Comparison of ENCODE assay signal across 8 cellular contexts in genomic region chr13:79392882-79393563, GRCh38. TPM values are rescaled to one million over a fixed set of nuclear protein-coding genes. Genes with fewer than 3 reads are reported as not detected.
A peak's percentile ranks its signal among the peaks of the same experiment; 100 is the strongest.
DNase-seq lines count a peak whose midpoint lies in the region; ATAC-seq lines count a peak whose summit lies in the region.

No MANE protein-coding gene starts in this region.

- peak overlapping the region; percentile 81 for H3K4me3 Mint-ChIP-seq in T-helper 17 cell

- no peak overlapping the region for H3K4me2 ChIP-seq in mesendoderm (ENCODE audit: low read length)

- no peak overlapping the region for H4K8ac ChIP-seq in mesendoderm (ENCODE audit: low read depth, low read length)

- peaks cover 3% of the 10 kb centered on the region for H3K4me1 ChIP-seq in mesendoderm (ENCODE audit: control insufficient read depth, low read depth, low read length)

- H3K4me1 Mint-ChIP-seq in T-helper 17 cell: peaks cover 36% of the 10 kb centered on the region

- no peaks in the 10 kb centered on the region for H3K27me3 ChIP-seq in mesendoderm (ENCODE audit: insufficient read depth, low read length, poor library complexity)

- no peaks in the 10 kb centered on the region for H3K27me3 Mint-ChIP-seq in T-helper 17 cell

- no peak overlapping the region for H2AK5ac ChIP-seq in mesendoderm (ENCODE audit: low read length)

- no peak overlapping the region for H4K5ac ChIP-seq in mesendoderm (ENCODE audit: low read length)

- DNase-seq in AG20443 (ENCODE audit: low spot score) (peak; percentile 25), T-helper 17 cell (no peak), kidney glomerular epithelial cell (lab: John Stamatoyannopoulos, UW) (peak; percentile 22), mesendoderm (no peak), NCI-H1436 treated with DMSO at 0.1 percent for 48 hours (lab: John Stamatoyannopoulos, UW) (no peak), ecto neural progenitor cell (ENCODE audit: low spot score) (no peak)

- H2BK15ac ChIP-seq in mesendoderm (replicated peaks; ENCODE audit: low read depth): no peak overlapping the region

- no CpG with 5 or more reads among the region's 6 CpGs for WGBS in mesendoderm (ENCODE audit: extremely low coverage, insufficient coverage, low lambda C conversion rate)

- H3K9me3 ChIP-seq in T-helper 17 cell (ENCODE audit: control insufficient read depth, low read length, poor library complexity, severe bottlenecking): no peaks in the 10 kb centered on the region

- H3K27ac Mint-ChIP-seq in T-helper 17 cell: peak overlapping the region; percentile 93

- H3K79me1 ChIP-seq in mesendoderm (ENCODE audit: low read length): peaks cover 11% of the 10 kb centered on the region

- peaks cover 5% of the 10 kb centered on the region for H3K36me3 Mint-ChIP-seq in T-helper 17 cell (ENCODE audit: low read depth)

- no peaks in the 10 kb centered on the region for H3K36me3 ChIP-seq in mesendoderm (ENCODE audit: control insufficient read depth, insufficient read depth, low read length)

- H3K18ac ChIP-seq in mesendoderm (ENCODE audit: low read length): no peak overlapping the region

- H3K9ac ChIP-seq in mesendoderm (ENCODE audit: low read length): no peak overlapping the region

- H3K79me2 ChIP-seq in mesendoderm (ENCODE audit: control insufficient read depth, insufficient read depth, low read length): peaks cover 56% of the 10 kb centered on the region

- H3K4ac ChIP-seq in mesendoderm (ENCODE audit: low read depth, low read length): no peak overlapping the region

- no peak overlapping the region for H2BK5ac ChIP-seq in mesendoderm (ENCODE audit: low read length)

- no peak overlapping the region for H3K23ac ChIP-seq in mesendoderm (ENCODE audit: low read length)

- no peak overlapping the region for H3K56ac ChIP-seq in mesendoderm (ENCODE audit: low read length)

- H2BK120ac ChIP-seq in mesendoderm (ENCODE audit: low read depth, low read length): no peak overlapping the region

- no peak overlapping the region for H3K4me3 ChIP-seq in mesendoderm (ENCODE audit: low read length)

- no peak overlapping the region for H3K27ac ChIP-seq in mesendoderm (ENCODE audit: low read depth, low read length)

- ATAC-seq in GM18517 (IDR thresholded peaks at IDR 0.05; ENCODE audit: unreplicated experiment) (peak; percentile 27), HG03175 (IDR thresholded peaks at IDR 0.05; ENCODE audit: unreplicated experiment) (peak; percentile 33), T-helper 17 cell (peak; percentile 73)

RNA-seq across cellular contexts. Expression of gene RBM26, which starts 13.0 kb away (rescaled TPM):
- total RNA-seq in T-helper 17 cell: 10 to 100 TPM; 61.8 to 64.6 TPM
- polyA plus RNA-seq in mesendoderm (2013, experiment 1 of 2): 46.4 TPM
- polyA plus RNA-seq in mesendoderm (2013, experiment 2 of 2): 48.0 TPM

Comparison
In these comparisons a context has a peak if more than half of its experiments do, and no peak if none do; other contexts are left out.
1. DNase-seq: peak in AG20443 (single experiment) and kidney glomerular epithelial cell (single experiment); none in T-helper 17 cell (0 of 3), mesendoderm (single experiment), NCI-H1436 treated with DMSO at 0.1 percent for 48 hours (single experiment) and ecto neural progenitor cell (single experiment).
2. Peak in every context shown above with its lines, with median percentiles within 50 percentile points of each other: ATAC-seq.